Comparison of ENCODE assay signal across 8 cellular contexts in the genomic region with DNA sequence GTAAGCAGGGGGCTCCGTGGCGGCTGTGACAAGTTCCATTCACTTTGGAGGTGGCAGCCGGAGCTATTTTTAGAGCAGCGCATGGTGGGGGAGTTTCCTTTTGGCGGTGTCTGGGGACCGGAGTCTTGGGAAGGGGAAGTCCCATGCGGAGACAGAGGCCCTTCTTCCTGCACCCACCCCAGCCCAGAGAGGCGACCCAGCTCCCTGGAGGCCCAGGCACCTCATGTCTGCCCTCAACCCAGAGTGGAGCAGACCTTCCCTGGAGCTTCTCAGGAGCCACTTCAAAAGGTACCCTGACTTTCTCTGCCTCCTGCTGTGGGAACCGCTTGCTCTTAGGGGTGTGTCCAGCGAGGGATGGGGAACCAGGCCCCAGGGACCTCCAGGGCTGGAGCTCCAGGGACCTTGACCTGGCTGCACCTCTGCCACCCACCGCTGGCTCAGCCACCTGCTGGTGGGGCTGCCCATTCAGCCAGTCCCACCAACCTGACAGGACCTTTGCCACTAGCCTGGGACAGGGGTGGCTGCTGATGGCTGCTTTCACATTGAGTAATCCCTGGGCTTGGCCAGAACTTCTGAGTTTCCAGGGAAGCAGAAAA. TPM values are rescaled to one million over a fixed set of nuclear protein-coding genes. Genes with fewer than 3 reads are reported as not detected.
DNase-seq lines count a peak whose midpoint lies in the region; ATAC-seq and TF ChIP-seq lines count a peak whose summit lies in the region.

No MANE protein-coding gene starts in this region.

- no peak overlapping the region for H3K4me3 ChIP-seq in SJSA1
- no peak overlapping the region for H3K4me3 ChIP-seq in fibroblast of lung (replicated peaks in 1 of 4; ENCODE audit: control extremely low read depth in 1 of 4, insufficient read depth in 1 of 4, low read depth in 3 of 4, low read length in 4 of 4)
- H3K4me3 ChIP-seq in H7 (ENCODE audit: insufficient read depth, low read depth, low read length): no peak overlapping the region

- H3K9ac ChIP-seq in fibroblast of lung (ENCODE audit: insufficient read depth, low read length): no peak overlapping the region

- H3K27ac ChIP-seq in SJSA1: peak overlapping the region; percentile 29
- H3K27ac ChIP-seq in fibroblast of lung (ENCODE audit: insufficient read depth, low read length): peak overlapping the region; percentile 28

- H4K20me1 ChIP-seq in fibroblast of lung (ENCODE audit: control insufficient read depth, extremely low read depth, insufficient read depth, low read length): no peaks in the 10 kb centered on the region

- no peak for TF ChIP-seq CTCF in fibroblast of lung (conservative IDR thresholded peaks at IDR 0.05 in 1 of 2, IDR thresholded peaks at IDR 0.05 in 1 of 2; ENCODE audit: low read depth in 1 of 2, low read length in 2 of 2)

- peaks cover 61% of the 10 kb centered on the region for H3K36me3 ChIP-seq in SJSA1
- H3K36me3 ChIP-seq in fibroblast of lung (ENCODE audit: control insufficient read depth, insufficient read depth, low read length): peaks cover 14% of the 10 kb centered on the region
- no peaks in the 10 kb centered on the region for H3K36me3 ChIP-seq in H7 (replicated peaks; ENCODE audit: control insufficient read depth, insufficient read depth, low read length)

- H3K9me3 ChIP-seq in SJSA1 (replicated peaks) (no peaks in the 10 kb centered on the region), fibroblast of lung (ENCODE audit: control insufficient read depth, insufficient read depth, low read depth, low read length) (no peaks in the 10 kb centered on the region)

- H3K4me2 ChIP-seq in fibroblast of lung (ENCODE audit: extremely low read depth, insufficient read depth, low read length): peak overlapping the region; percentile 35

- no peaks in the 10 kb centered on the region for H3K27me3 ChIP-seq in SJSA1 (replicated peaks)
- H3K27me3 ChIP-seq in fibroblast of lung (ENCODE audit: control insufficient read depth, insufficient read depth, low read length): no peaks in the 10 kb centered on the region
- no peaks in the 10 kb centered on the region for H3K27me3 ChIP-seq in H7 (ENCODE audit: control insufficient read depth, insufficient read depth, low read length)

- TF ChIP-seq POLR2A in erythroblast (IDR thresholded peaks at IDR 0.05; ENCODE audit: low read length): no peak

- H2AFZ ChIP-seq in fibroblast of lung (ENCODE audit: low read length): no peak overlapping the region

- H3K79me2 ChIP-seq in fibroblast of lung (ENCODE audit: control insufficient read depth, insufficient read depth, low read length): peaks cover 98% of the 10 kb centered on the region

- ATAC-seq in GM18502 (IDR thresholded peaks at IDR 0.05; ENCODE audit: poor library complexity, unreplicated experiment): peak; percentile 50
- ATAC-seq in HG02642 (IDR thresholded peaks at IDR 0.05; ENCODE audit: poor library complexity, unreplicated experiment): peak; percentile 56

- peak; percentile 44 to 49 for DNase-seq in SJSA1 (ENCODE audit: low read depth in 1 of 2, low spot score in 2 of 2)
- no peak for DNase-seq in fibroblast of lung (ENCODE audit: low read depth in 2 of 2)
- DNase-seq in stimulated activated CD8-positive, alpha-beta memory T cell treated with anti-CD3 and anti-CD28 coated beads, Interleukin-12 subunit alpha, Interleukin-12 subunit beta, amount 100 ng/mL, for 24 hours (ENCODE audit: extremely low read depth): peak; percentile 19
- no peak for DNase-seq in H7
- no peak for DNase-seq in NCI-H2029 treated with DMSO at 0.1 percent for 48 hours (lab: John Stamatoyannopoulos, UW)
- DNase-seq in erythroblast (lab: John Stamatoyannopoulos, UW): no peak

- H3K4me1 ChIP-seq in SJSA1 (replicated peaks) (peaks cover 95% of the 10 kb centered on the region), fibroblast of lung (ENCODE audit: control insufficient read depth, extremely low read depth, insufficient read depth, low read length) (peaks cover 65% of the 10 kb centered on the region)

RNA-seq across cellular contexts. Expression of a gene that starts 34.1 kb away (rescaled TPM):
- total RNA-seq in SJSA1 (2014; rRNA removed; shearing (Covaris generic)): 32.0 and 35.5 TPM in 2 replicates
- 64.5 and 71.2 TPM in 2 replicates for total RNA-seq in fibroblast of lung
- 71.4 and 102 TPM in 2 replicates for polyA plus RNA-seq in fibroblast of lung
- polyA plus RNA-seq in fibroblast of lung (2012): 55.8 and 75.3 TPM in 2 replicates
- 119 and 153 TPM in 2 replicates for polyA minus RNA-seq in fibroblast of lung (ENCODE audit: low replicate concordance)
- total RNA-seq in H7 (2014; rRNA removed; shearing (Covaris generic)): 17.1 and 17.6 TPM in 2 replicates

Comparison
In these comparisons a context has a peak if more than half of its experiments do, and no peak if none do; other contexts are left out.
1. DNase-seq: peak in SJSA1 (2 of 2) and stimulated activated CD8-positive, alpha-beta memory T cell treated with anti-CD3 and anti-CD28 coated beads, Interleukin-12 subunit alpha, Interleukin-12 subunit beta, amount 100 ng/mL, for 24 hours (single experiment); none in fibroblast of lung (0 of 2), H7 (single experiment), NCI-H2029 treated with DMSO at 0.1 percent for 48 hours (single experiment) and erythroblast (0 of 2).